Comparison of ENCODE assay signal across 10 cellular contexts in genomic region chr2:147364597-147364996, GRCh38.
A peak's percentile ranks its signal among the peaks of the same experiment; 100 is the strongest.
DNase-seq lines count a peak whose midpoint lies in the region; ATAC-seq, FAIRE-seq and TF ChIP-seq lines count a peak whose summit lies in the region.
"Had no signal": no experiment of that assay in that cellular context is flagged by ENCODE, and none has a peak within 500 bp of the region (broad histone marks: within the 10 kb centered on the region; RNA-seq: fewer than 3 reads in every experiment).

No MANE protein-coding gene starts in this region.

- H3K4me2 ChIP-seq in HepG2 (ENCODE audit: low read depth, low read length): peak overlapping the region; percentile 71

- POLR2A ChIA-PET in HepG2 (lab: Yijun Ruan, JAX): no interaction called here

- TF ChIP-seq POLR2A in HepG2 (IDR thresholded peaks at IDR 0.05; ENCODE audit: insufficient read depth in 1 of 2, low read depth in 2 of 2, low read length in 2 of 2): no peak

- peak overlapping the region; percentile 47; the same call in 1 of the 2 replicates for H3K9ac ChIP-seq in HepG2 (ENCODE audit: insufficient read depth, low read depth, low read length)

- H3K9me3 ChIP-seq in HepG2 (ENCODE audit: low read length): no peaks in the 10 kb centered on the region

- no peak overlapping the region for H3K27ac ChIP-seq in HepG2 (ENCODE audit: extremely low read length, insufficient read depth, low read length)

- intact Hi-C loops in HepG2 (cut with micrococcal nuclease; ENCODE audit: unreplicated experiment): no loop called here

- H4K20me1 ChIP-seq in HepG2 (ENCODE audit: insufficient read depth, low read length): no peaks in the 10 kb centered on the region

- peak overlapping the region; percentile 85 for H2AFZ ChIP-seq in HepG2 (ENCODE audit: low read length)

- in situ Hi-C loops in HepG2 (cut with HindIII; ENCODE audit: extremely low pct_ligation_motif_present, low pct_unique_long_range_greater_than_20kb): no loop called here

- no peaks in the 10 kb centered on the region for H3K79me2 ChIP-seq in HepG2 (ENCODE audit: insufficient read depth, low read length)

- DNase-seq in NCI-H1417 (lab: John Stamatoyannopoulos, UW): peak in 2 of 3 experiments; percentile 16 to 73
- DNase-seq in NCI-H1417 treated with DMSO at 0.1 percent for 48 hours (lab: John Stamatoyannopoulos, UW): no peak
- DNase-seq in NCI-H1436 treated with DMSO at 0.1 percent for 48 hours (lab: John Stamatoyannopoulos, UW): peak; percentile 39
- DNase-seq in HepG2 (ENCODE audit: low spot score): no peak
- DNase-seq in Kasumi-1 (lab: John Stamatoyannopoulos, UW): no peak
- no peak for DNase-seq in mucosa of gallbladder (ENCODE audit: low spot score)
- DNase-seq: activated T-cell treated with anti-CD3 and anti-CD28 coated beads, Interleukin-2, amount 50 U/mL, for 1 hour had no signal

- H3K4me1 ChIP-seq in HepG2 (ENCODE audit: insufficient read depth, low read length): 0 out of 2 replicates have a peak, but pooled peaks cover 5% of the 10 kb centered on the region

- no peak for TF ChIP-seq RAD21 in HepG2 (CRISPR knock-in tag; IDR thresholded peaks at IDR 0.05)

- CTCF ChIA-PET in HepG2 (lab: Yijun Ruan, JAX; ENCODE audit: low intra/inter-chr PET ratio, low total read pairs): no interaction called here

- ATAC-seq in GM19452 (IDR thresholded peaks at IDR 0.05; ENCODE audit: unreplicated experiment): peak; percentile 67
- peak; percentile 82 for ATAC-seq in HepG2
- no peak for ATAC-seq in HG03280 (IDR thresholded peaks at IDR 0.05; ENCODE audit: unreplicated experiment)
- ATAC-seq: Right ventricle myocardium inferior had no signal

- TF ChIP-seq EP300 in HepG2 (IDR thresholded peaks at IDR 0.05; ENCODE audit: low read depth in 2 of 2, low read length in 2 of 2) (no peak), HepG2 (CRISPR knock-in tag; IDR thresholded peaks at IDR 0.05; ENCODE audit: borderline replicate concordance) (no peak)

- no peaks in the 10 kb centered on the region for H3K36me3 ChIP-seq in HepG2 (replicated peaks in 1 of 2; ENCODE audit: control insufficient read depth in 1 of 2, insufficient read depth in 2 of 2, low read length in 2 of 2)

- H3K27me3 ChIP-seq in HepG2 (ENCODE audit: control insufficient read depth in 1 of 2, insufficient read depth in 2 of 2, low read length in 2 of 2): no peaks in the 10 kb centered on the region

- no peak for TF ChIP-seq CTCF in HepG2 (CRISPR knock-in tag; IDR thresholded peaks at IDR 0.05)

- no peak for FAIRE-seq in HepG2 (lab: Jason Lieb, UNC)

- BruUV-seq in HepG2 (replicated peaks; lab: Mats Ljungman, UMichigan): no TSS peak

- WGBS in HepG2 (ENCODE audit: low lambda C conversion rate): 8% methylated on average over 3 of the region's 3 CpGs

- peak overlapping the region; percentile 45 to 54 (median 48); a peak in 5 of 6 replicates for H3K4me3 ChIP-seq in HepG2 (replicated peaks in 1 of 3; ENCODE audit: insufficient read depth in 1 of 3, low read depth in 2 of 3, low read length in 3 of 3)

TF ChIP-seq in HepG2, 621 proteins besides CTCF, POLR2A, EP300 and RAD21:
- peak; percentile 99 for TF ChIP-seq IRF1 (CRISPR knock-in tag; IDR thresholded peaks at IDR 0.05; ENCODE audit: low read depth)
- TF ChIP-seq SRF (IDR thresholded peaks at IDR 0.05; ENCODE audit: low read depth, low read length): peak; percentile 36; the same call in 1 of the 2 replicates
- TF ChIP-seq ERF (CRISPR knock-in tag; IDR thresholded peaks at IDR 0.05): no peak
- TF ChIP-seq GATAD2A (CRISPR knock-in tag; IDR thresholded peaks at IDR 0.05): no peak
- TF ChIP-seq ZNF230 (CRISPR knock-in tag; IDR thresholded peaks at IDR 0.05): no peak
- peak; percentile 36; the same call in 1 of the 2 replicates for TF ChIP-seq GABPB1 (CRISPR knock-in tag; IDR thresholded peaks at IDR 0.05)
- no peak for TF ChIP-seq ZFP36L1 (CRISPR knock-in tag; IDR thresholded peaks at IDR 0.05)
- TF ChIP-seq GZF1 (CRISPR knock-in tag; IDR thresholded peaks at IDR 0.05): no peak
- TF ChIP-seq FOXJ3 (CRISPR knock-in tag; IDR thresholded peaks at IDR 0.05; ENCODE audit: borderline replicate concordance): no peak
- no peak for TF ChIP-seq HNF4A (CRISPR knock-in tag; IDR thresholded peaks at IDR 0.05)
- TF ChIP-seq KAT8 (CRISPR knock-in tag; IDR thresholded peaks at IDR 0.05): peak; percentile 46; the same call in 1 of the 2 replicates
- TF ChIP-seq CREB1 (IDR thresholded peaks at IDR 0.05): no peak
- no peak for TF ChIP-seq CREB1 (CRISPR knock-in tag; IDR thresholded peaks at IDR 0.05)
- TF ChIP-seq PHF20 (CRISPR knock-in tag; IDR thresholded peaks at IDR 0.05): 0 out of 2 replicates have a peak, but pooled peaks have one; percentile 32
- no peak for TF ChIP-seq LBX2 (CRISPR knock-in tag; IDR thresholded peaks at IDR 0.05; ENCODE audit: borderline replicate concordance)
- TF ChIP-seq ZNF816 (CRISPR knock-in tag; IDR thresholded peaks at IDR 0.05; ENCODE audit: borderline replicate concordance): no peak
- peak; percentile 80 for TF ChIP-seq ZNF644 (CRISPR knock-in tag; IDR thresholded peaks at IDR 0.05; ENCODE audit: low read depth)
- 0 out of 2 replicates have a peak, but pooled peaks have one; percentile 11 for TF ChIP-seq ZNF709 (CRISPR knock-in tag; IDR thresholded peaks at IDR 0.05)
- peak; percentile 99 for TF ChIP-seq IRF2 (CRISPR knock-in tag; IDR thresholded peaks at IDR 0.05)
- no peak for TF ChIP-seq SKIL (CRISPR knock-in tag; IDR thresholded peaks at IDR 0.05; ENCODE audit: borderline replicate concordance)
- no peak for TF ChIP-seq RXRB (CRISPR knock-in tag; IDR thresholded peaks at IDR 0.05; ENCODE audit: borderline replicate concordance)
- TF ChIP-seq GABPA (IDR thresholded peaks at IDR 0.05; ENCODE audit: low read depth, low read length): no peak
- TF ChIP-seq GABPA (CRISPR knock-in tag; IDR thresholded peaks at IDR 0.05; ENCODE audit: low read depth): peak; percentile 50
- TF ChIP-seq PHF8 (CRISPR knock-in tag; IDR thresholded peaks at IDR 0.05): peak; percentile 28; the same call in 1 of the 2 replicates
- TF ChIP-seq HMG20B (CRISPR knock-in tag; conservative IDR thresholded peaks at IDR 0.05): no peak
- no peak for TF ChIP-seq JUND (CRISPR knock-in tag; IDR thresholded peaks at IDR 0.05)

Comparison
In these comparisons a context has a peak if more than half of its experiments do, and no peak if none do; other contexts are left out.
1. DNase-seq: peak in NCI-H1417 (2 of 3) and NCI-H1436 treated with DMSO at 0.1 percent for 48 hours (single experiment); none in NCI-H1417 treated with DMSO at 0.1 percent for 48 hours (single experiment), HepG2 (single experiment), Kasumi-1 (0 of 2) and mucosa of gallbladder (single experiment).